ENCODE assay signal across 11 cellular contexts in genomic region chr20:25081065-25081729, GRCh38. TPM values are rescaled to one million over a fixed set of nuclear protein-coding genes. Genes with fewer than 3 reads are reported as not detected.
DNase-seq lines count a peak whose midpoint lies in the region; ATAC-seq, FAIRE-seq and TF ChIP-seq lines count a peak whose summit lies in the region.
"Had no signal": no experiment of that assay in that cellular context is flagged by ENCODE, and none has a peak within 500 bp of the region (broad histone marks: within the 10 kb centered on the region; RNA-seq: fewer than 3 reads in every experiment).

No MANE protein-coding gene starts in this region.

- no peaks in the 10 kb centered on the region for H3K4me1 ChIP-seq in GM12878 (ENCODE audit: control insufficient read depth, insufficient read depth, low read length)
- peaks cover 23 to 37% of the 10 kb centered on the region in 2 donors for H3K4me1 ChIP-seq in thyroid gland
- H3K4me1 ChIP-seq: BLaER1 treated with 17β-estradiol and CSF1 and Interleukin-3, amounts not matched to agents 10 nM and 100 nM had no signal

- CTCF ChIA-PET in GM12878 (lab: Yijun Ruan, JAX) = interaction anchor here (1.1 kb wide), 1 partner anchor 9 kb away, joined by 5 read pairs; no protein-coding TSS in a partner anchor

- TF ChIP-seq POLR2A in GM12878 (IDR thresholded peaks at IDR 0.05; ENCODE audit: low read depth, low read length) (no peak), thyroid gland (IDR thresholded peaks at IDR 0.05) (no peak)

- RAD21 ChIA-PET in GM12878 (lab: Charles Lee; ENCODE audit: unreplicated experiment) = no interaction called here

- SMC1A ChIA-PET in GM12878 (lab: Charles Lee; ENCODE audit: uncharacterized antibody, unreplicated experiment) = no interaction called here

- intact Hi-C loops in Right ventricle myocardium superior (cut with DNase I) = no loop called here
- intact Hi-C loops in Right ventricle myocardium inferior (cut with DNase I) = no loop called here
- intact Hi-C loops in GM12878 (cut with micrococcal nuclease; ENCODE audit: unreplicated experiment) = no loop called here
- intact Hi-C loops in thyroid gland (cut with DNase I) = loop anchor here (5.0 kb wide), 1 partner anchor 91 kb away; no protein-coding TSS in a partner anchor

- H4K20me1 ChIP-seq in GM12878 (ENCODE audit: control insufficient read depth, insufficient read depth) = no peaks in the 10 kb centered on the region
- H4K20me1 ChIP-seq: BLaER1 treated with 17β-estradiol and CSF1 and Interleukin-3, amounts not matched to agents 10 nM and 100 nM had no signal

- H3K4me2 ChIP-seq in GM12878 (ENCODE audit: control insufficient read depth, insufficient read depth) = no peak overlapping the region
- H3K4me2 ChIP-seq: BLaER1 treated with 17β-estradiol and CSF1 and Interleukin-3, amounts not matched to agents 10 nM and 100 nM had no signal

- POLR2A ChIA-PET in GM12878 (lab: Charles Lee) = no interaction called here

- ATAC-seq in Right ventricle myocardium superior (ENCODE audit: poor library complexity) (peak; percentile 50), Right ventricle myocardium inferior (no peak), GM12878 (no peak), GM21786 (IDR thresholded peaks at IDR 0.05; ENCODE audit: unreplicated experiment) (no peak)

- no peak overlapping the region for H2AFZ ChIP-seq in GM12878 (ENCODE audit: control insufficient read depth, low read depth, low read length)

- in situ Hi-C loops in GM12878 (cut with MboI) = no loop called here

- H3K9me3 ChIP-seq in GM12878 (replicated peaks; ENCODE audit: control insufficient read depth, insufficient read depth, low read length) (no peaks in the 10 kb centered on the region; the same call in 2 of the 3 replicates), thyroid gland (no peaks in the 10 kb centered on the region)

- no peak overlapping the region for H3K9ac ChIP-seq in GM12878 (ENCODE audit: control insufficient read depth, insufficient read depth, low read length)
- H3K9ac ChIP-seq: BLaER1 treated with 17β-estradiol and CSF1 and Interleukin-3, amounts not matched to agents 10 nM and 100 nM had no signal

- WGBS in GM12878 (ENCODE audit: insufficient coverage, insufficient replicate concordance, low lambda C conversion rate, missing lambda C conversion rate) = 49% methylated on average over 40 of the region's 54 CpGs
- 8 to 11% methylated on average over 16 of the region's 54 CpGs for WGBS in thyroid gland, 2 donors

- no peak for TF ChIP-seq EP300 in GM12878 (IDR thresholded peaks at IDR 0.05; ENCODE audit: borderline replicate concordance in 1 of 2, control insufficient read depth in 1 of 2, low read depth in 2 of 2, low read length in 2 of 2)

- DNase-seq in Right ventricle myocardium superior (no peak), Right ventricle myocardium inferior (ENCODE audit: missing footprints) (no peak), GM12878 (ENCODE audit: low read depth, low spot score) (no peak), islet precursor cell (peak; percentile 79), thyroid gland (peak; percentile 44 to 61), putamen (ENCODE audit: low spot score) (no peak), GM20000 (ENCODE audit: low spot score) (no peak)
- DNase-seq: SHP77 had no signal

- no peak for TF ChIP-seq CTCF in GM12878 (IDR thresholded peaks at IDR 0.05 in 2 of 3, conservative IDR thresholded peaks at IDR 0.05 in 1 of 3; ENCODE audit: control insufficient read depth in 2 of 3, extremely low read depth in 1 of 3, insufficient read depth in 1 of 3, low read depth in 3 of 3, low read length in 3 of 3)
- no peak for TF ChIP-seq CTCF in thyroid gland (IDR thresholded peaks at IDR 0.05)
- TF ChIP-seq CTCF in GM20000 (IDR thresholded peaks at IDR 0.05; ENCODE audit: extremely low read depth, missing control alignments) = no peak

- H3K36me3 ChIP-seq in GM12878 (ENCODE audit: control insufficient read depth in 2 of 2, insufficient read depth in 2 of 2, low read length in 1 of 2) (no peaks in the 10 kb centered on the region; a peak in 1 of 4 replicates), thyroid gland (no peaks in the 10 kb centered on the region)
- H3K36me3 ChIP-seq: BLaER1 treated with 17β-estradiol and CSF1 and Interleukin-3, amounts not matched to agents 10 nM and 100 nM had no signal

- H3K4me3 ChIP-seq in GM12878 = no peak overlapping the region
- H3K4me3 ChIP-seq in thyroid gland (replicated peaks in 1 of 3) = no peak overlapping the region
- H3K4me3 ChIP-seq: BLaER1 treated with 17β-estradiol and CSF1 and Interleukin-3, amounts not matched to agents 10 nM and 100 nM had no signal

- no peaks in the 10 kb centered on the region for H3K79me2 ChIP-seq in GM12878 (ENCODE audit: control insufficient read depth, insufficient read depth, low read length)

- no peak for TF ChIP-seq RAD21 in GM12878 (IDR thresholded peaks at IDR 0.05; ENCODE audit: insufficient read depth, low read depth, low read length)

- H3K27ac ChIP-seq in GM12878 (ENCODE audit: control insufficient read depth, insufficient read depth) = no peak overlapping the region
- H3K27ac ChIP-seq in thyroid gland = no peak overlapping the region
- H3K27ac ChIP-seq: BLaER1 treated with 17β-estradiol and CSF1 and Interleukin-3, amounts not matched to agents 10 nM and 100 nM had no signal

- BruUV-seq in GM12878 (replicated peaks; lab: Mats Ljungman, UMichigan) = no TSS peak

- H3K27me3 ChIP-seq in GM12878 (replicated peaks in 1 of 2; ENCODE audit: control insufficient read depth in 2 of 2, insufficient read depth in 2 of 2, low read length in 1 of 2) = peaks cover 19 to 26% of the 10 kb centered on the region in 2 experiments
- H3K27me3 ChIP-seq in thyroid gland = peaks cover 45% of the 10 kb centered on the region

- no peak for FAIRE-seq in GM12878 (lab: Jason Lieb, UNC)

RNA-seq across cellular contexts. Expression of gene VSX1, which starts 0.7 kb away (rescaled TPM):
- total RNA-seq in Right ventricle myocardium superior = 0.30 TPM
- total RNA-seq in Right ventricle myocardium inferior = 0.14 TPM
- not detected in 2 replicates for total RNA-seq in GM12878 (2013; cell fraction: nucleolus; rRNA removed)
- not detected in 2 replicates for total RNA-seq in GM12878 (2014; rRNA removed)
- total RNA-seq in GM12878 (2014; rRNA removed; fragmentation: Illumina TruSeq; extraction: Trizol) = not detected in 2 replicates
- total RNA-seq in GM12878 (2021) = not detected in 2 replicates
- polyA plus RNA-seq in GM12878 (2011; ENCODE audit: low read depth) = not detected
- 0.03 and 0.05 TPM in 2 replicates for polyA plus RNA-seq in GM12878 (2011; rRNA removed)
- polyA plus RNA-seq in GM12878 (2011; cell fraction: cytosol; rRNA removed) = 0.03 TPM in 1 of 2 replicates, not detected in the other
- polyA plus RNA-seq in GM12878 (2011; cell fraction: nucleus; rRNA removed) = 0.12 TPM in 1 of 2 replicates, not detected in the other
- polyA plus RNA-seq in GM12878 (2012) = not detected in 2 replicates
- not detected in 2 replicates for polyA plus RNA-seq in GM12878 (2014; fragmentation: Illumina TruSeq; extraction: Trizol)
- not detected for polyA plus RNA-seq in GM12878 (2014; fragmentation: Nextera tagmentation; extraction: Ambion mirVana)
- not detected in 2 replicates for polyA plus RNA-seq in GM12878 (2014; rRNA removed)
- polyA plus RNA-seq in GM12878 (2016; fragmentation: Nextera tagmentation; extraction: Ambion mirVana) = not detected
- not detected in 2 replicates for polyA minus RNA-seq in GM12878 (2011; rRNA and poly(A)+ RNA removed)
- polyA minus RNA-seq in GM12878 (2011; cell fraction: cytosol; rRNA and poly(A)+ RNA removed) = not detected in 2 replicates
- not detected in 2 replicates for polyA minus RNA-seq in GM12878 (2011; cell fraction: nucleus; rRNA and poly(A)+ RNA removed)
- total RNA-seq in thyroid gland = not detected
- total RNA-seq: kidney epithelial cell had no signal

RNA-seq across cellular contexts. Expression of gene ACSS1, which starts 23.3 kb away (rescaled TPM):
- total RNA-seq in Right ventricle myocardium superior (143 TPM), Right ventricle myocardium inferior (135 TPM), GM12878 (2014; rRNA removed) (30.5 and 35.2 TPM in 2 replicates), GM12878 (2014; rRNA removed; fragmentation: Illumina TruSeq; extraction: Trizol) (13.1 and 13.6 TPM in 2 replicates), GM12878 (2021) (44.4 and 44.9 TPM in 2 replicates), thyroid gland (10 to 100 TPM; 45.8 to 57.4 (median 52.1) TPM)
- 29.0 and 30.9 TPM in 2 replicates for total RNA-seq in GM12878 (2013; cell fraction: nucleolus; rRNA removed)
- 12.9 TPM for polyA plus RNA-seq in GM12878 (2011; ENCODE audit: low read depth)
- polyA plus RNA-seq in GM12878 (2011; rRNA removed) (22.2 and 31.1 TPM in 2 replicates), GM12878 (2014; fragmentation: Illumina TruSeq; extraction: Trizol) (25.0 and 31.1 TPM in 2 replicates), GM12878 (2014; fragmentation: Nextera tagmentation; extraction: Ambion mirVana) (1 to 10 TPM; 1.3 to 6.7 TPM), GM12878 (2014; rRNA removed) (33.0 and 36.4 TPM in 2 replicates), GM12878 (2016; fragmentation: Nextera tagmentation; extraction: Ambion mirVana) (10 to 100 TPM; 27.4 to 36.6 TPM)
- polyA plus RNA-seq in GM12878 (2011; cell fraction: cytosol; rRNA removed) = 42.2 and 43.5 TPM in 2 replicates
- 71.2 and 72.8 TPM in 2 replicates for polyA plus RNA-seq in GM12878 (2011; cell fraction: nucleus; rRNA removed)
- polyA plus RNA-seq in GM12878 (2012) = 23.9 and 24.9 TPM in 2 replicates
- 38.5 and 48.2 TPM in 2 replicates for polyA minus RNA-seq in GM12878 (2011; rRNA and poly(A)+ RNA removed)
- polyA minus RNA-seq in GM12878 (2011; cell fraction: cytosol; rRNA and poly(A)+ RNA removed) = 13.5 and 15.2 TPM in 2 replicates
- 16.3 and 23.6 TPM in 2 replicates for polyA minus RNA-seq in GM12878 (2011; cell fraction: nucleus; rRNA and poly(A)+ RNA removed)

Comparison
In these comparisons a context has a peak if more than half of its experiments do, and no peak if none do; other contexts are left out.
1. DNase-seq: peak in islet precursor cell (single experiment) and thyroid gland (2 of 2); none in Right ventricle myocardium superior (single experiment), Right ventricle myocardium inferior (single experiment), GM12878 (single experiment), putamen (single experiment) and GM20000 (single experiment).